ENCODE assay signal across 16 cellular contexts in the genomic region with DNA sequence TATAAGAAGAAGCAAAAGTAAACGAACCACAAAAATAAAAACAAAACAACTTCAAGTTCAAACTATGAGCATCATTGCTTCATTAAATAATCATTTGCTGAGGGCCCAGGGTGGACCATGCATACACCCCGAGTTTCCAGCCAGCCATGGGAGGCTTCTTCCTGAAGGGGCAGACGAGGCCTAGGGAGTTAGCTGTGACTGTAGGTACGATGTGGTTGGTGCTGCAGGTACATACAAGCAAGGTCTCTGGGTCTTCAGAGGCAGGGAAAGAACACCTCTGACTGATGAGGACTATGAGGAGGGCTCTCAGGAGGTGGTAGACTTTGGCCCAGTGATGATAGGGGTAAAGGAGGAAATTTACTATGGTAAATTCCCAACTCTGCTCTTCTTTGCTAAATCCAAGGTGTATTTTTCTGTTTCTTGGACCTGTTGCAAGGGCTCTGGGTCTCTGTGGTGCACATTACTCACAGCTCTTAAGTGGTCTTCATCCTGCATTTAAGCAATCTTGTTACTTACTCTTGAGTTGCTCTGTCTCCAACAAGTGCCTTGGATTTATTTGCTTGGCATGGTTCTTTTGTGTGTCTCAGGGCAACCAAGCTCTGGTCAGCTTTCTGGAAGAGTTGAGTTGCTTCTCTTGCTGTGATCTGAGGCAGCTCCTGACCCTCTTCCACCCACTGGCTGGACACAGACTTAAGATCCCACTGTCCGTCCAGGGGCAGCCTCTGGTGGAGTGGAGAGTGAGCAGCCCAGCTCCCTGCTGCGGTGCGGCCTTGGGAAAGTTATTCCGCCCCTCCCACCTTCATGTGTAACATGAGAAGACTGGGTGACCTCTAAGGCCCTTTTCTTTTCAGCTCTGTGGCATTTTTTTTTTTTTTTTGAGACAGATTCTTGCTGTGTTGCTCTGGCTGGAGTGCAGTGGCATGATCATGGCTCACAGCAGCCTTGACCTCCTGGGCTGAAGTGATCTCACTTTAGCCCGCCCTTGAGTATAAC. TPM values are rescaled to one million over a fixed set of nuclear protein-coding genes. Genes with fewer than 3 reads are reported as not detected.
DNase-seq lines count a peak whose midpoint lies in the region; ATAC-seq and TF ChIP-seq lines count a peak whose summit lies in the region.
"Had no signal": no experiment of that assay in that cellular context is flagged by ENCODE, and none has a peak within 500 bp of the region (broad histone marks: within the 10 kb centered on the region; RNA-seq: fewer than 3 reads in every experiment).

No MANE protein-coding gene starts in this region.

- peak overlapping the region in 1 of 2 donors; percentile 14 for H3K27ac ChIP-seq in ovary

- no peak for ATAC-seq in Right ventricle myocardium superior (ENCODE audit: poor library complexity)
- ATAC-seq: activated naive CD8-positive, alpha-beta T cell treated with anti-CD3 and anti-CD28 coated beads, Interleukin-2, amount 50 U/mL, for 24 hours had no signal

- H3K4me3 ChIP-seq in fibroblast of the aortic adventitia (ENCODE audit: low read depth, low read length) = no peak overlapping the region
- no peak overlapping the region for H3K4me3 ChIP-seq in ovary

- DNase-seq in GM04504 (ENCODE audit: low read depth) (peak; percentile 32), SW480 (ENCODE audit: low spot score) (peak; percentile 63), fibroblast of the aortic adventitia (ENCODE audit: low read depth) (peak; percentile 9), ovary (peak; percentile 20 to 70 (median 65)), G401 (ENCODE audit: low spot score) (no peak), COLO668 (lab: John Stamatoyannopoulos, UW; ENCODE audit: unreplicated experiment) (no peak), Right ventricle myocardium superior (no peak)
- no peak for DNase-seq in stimulated activated CD4-positive, alpha-beta T cell treated with anti-CD3 and anti-CD28 coated beads, Interleukin-2, amount 100 ng/mL, for 24 hours
- DNase-seq: activated naive CD8-positive, alpha-beta T cell treated with anti-CD3 and anti-CD28 coated beads, Interleukin-2, amount 50 U/mL, for 24 hours; AML-193; HCEC 1CT; head of caudate nucleus; KG1; NCI-H187 treated with DMSO at 0.1 percent for 48 hours; NK-92 treated with Interleukin-12 subunit alpha and Interleukin-12 subunit beta, amount 100 ng/mL, for 24 hours; SIG-M5 had no signal

- in situ Hi-C loops in G401 (cut with HindIII; ENCODE audit: low sequenced_read_pairs) = no loop called here

- 34 to 44% (median 38%) methylated on average over 9 of the region's 9 CpGs for WGBS in ovary, 3 donors

- no peaks in the 10 kb centered on the region for H3K27me3 ChIP-seq in ovary

- no peaks in the 10 kb centered on the region for H3K36me3 ChIP-seq in ovary

- no peak for TF ChIP-seq POLR2A in ovary (IDR thresholded peaks at IDR 0.05)

- peaks cover 8% of the 10 kb centered on the region for H3K4me1 ChIP-seq in ovary (ENCODE audit: insufficient read depth)

- no peaks in the 10 kb centered on the region for H3K9me3 ChIP-seq in ovary

- intact Hi-C loops in ovary (cut with DNase I) (no loop called here), Right ventricle myocardium superior (cut with DNase I) (no loop called here)

- TF ChIP-seq EP300 in ovary (IDR thresholded peaks at IDR 0.05) = no peak

- TF ChIP-seq CTCF in fibroblast of the aortic adventitia (IDR thresholded peaks at IDR 0.05; ENCODE audit: insufficient read depth, low read length) (no peak), ovary (IDR thresholded peaks at IDR 0.05) (no peak)

RNA-seq across cellular contexts. Expression of a gene that starts 56.1 kb away (rescaled TPM):
- 4.0 and 48.6 TPM in 2 replicates for total RNA-seq in fibroblast of the aortic adventitia (ENCODE audit: low replicate concordance)
- total RNA-seq in ovary = 1 to 10 TPM in 3 of 7 donors, under 1 TPM in 4; 0.51 to 2.6 (median 0.96) TPM
- polyA plus RNA-seq in ovary = 1 to 10 TPM; 1.6 to 3.1 TPM
- 24.3 and 46.1 TPM in 2 replicates for total RNA-seq in G401 (2014; rRNA removed; shearing (Covaris generic))
- 0.70 TPM for total RNA-seq in Right ventricle myocardium superior

RNA-seq across cellular contexts. Expression of a gene that starts 59.4 kb away (rescaled TPM):
- 13.2 TPM in 1 of 2 replicates, not detected in the other for total RNA-seq in fibroblast of the aortic adventitia (ENCODE audit: low replicate concordance)
- 1 to 10 TPM in 1 of 7 donors, under 1 TPM in 6; 0.12 to 1.7 (median 0.66) TPM for total RNA-seq in ovary
- polyA plus RNA-seq in ovary = 1 to 10 TPM in 1 of 2 donors, under 1 TPM in 1; 0.48 to 2.4 TPM
- under 0.01 and 0.03 TPM in 2 replicates for total RNA-seq in G401 (2014; rRNA removed; shearing (Covaris generic))
- total RNA-seq in Right ventricle myocardium superior = 0.73 TPM

Comparison
In these comparisons a context has a peak if more than half of its experiments do, and no peak if none do; other contexts are left out.
1. DNase-seq: peak in GM04504 (single experiment), SW480 (single experiment), fibroblast of the aortic adventitia (single experiment) and ovary (5 of 5); none in stimulated activated CD4-positive, alpha-beta T cell treated with anti-CD3 and anti-CD28 coated beads, Interleukin-2, amount 100 ng/mL, for 24 hours (0 of 2), G401 (single experiment), COLO668 (single experiment) and Right ventricle myocardium superior (single experiment).